18 cellular contexts compared by ENCODE assay signal in genomic region chr7:155358948-155359712, GRCh38.
DNase-seq lines count a peak whose midpoint lies in the region; ATAC-seq and TF ChIP-seq lines count a peak whose summit lies in the region.
"Had no signal": no experiment of that assay in that cellular context is flagged by ENCODE, and none has a peak within 500 bp of the region (broad histone marks: within the 10 kb centered on the region; RNA-seq: fewer than 3 reads in every experiment).

No MANE protein-coding gene starts in this region.

- no peak overlapping the region for H2AFZ ChIP-seq in GM23338

- DNase-seq in GM23338 (ENCODE audit: low spot score) (no peak), chondrocyte (ENCODE audit: low spot score) (peak; percentile 53), left lung (peak; percentile 19 to 45), upper lobe of right lung (peak; percentile 23), NCI-H345 (lab: John Stamatoyannopoulos, UW) (no peak), NCI-H1105 treated with DMSO at 0.1 percent for 48 hours (lab: John Stamatoyannopoulos, UW) (no peak)
- DNase-seq: ACHN, Karpas-422, NCI-H1694 treated with DMSO at 0.1 percent for 48 hours, NCI-H2081 treated with DMSO at 0.1 percent for 48 hours, NCI-H2171 treated with DMSO at 0.1 percent for 48 hours, NCI-H446, NCI-H526, OCI-M1, SJCRH30 had no signal

- no peak overlapping the region for H3K4me2 ChIP-seq in GM23338

- H3K36me3 Mint-ChIP-seq in GM23338 (ENCODE audit: low read depth) (no peaks in the 10 kb centered on the region; the same call in 2 of the 3 replicates), chondrocyte (ENCODE audit: low read depth) (no peaks in the 10 kb centered on the region)

- peaks cover 15% of the 10 kb centered on the region for H3K4me1 Mint-ChIP-seq in GM23338
- no peaks in the 10 kb centered on the region for H3K4me1 Mint-ChIP-seq in chondrocyte (ENCODE audit: low read depth)

- no peaks in the 10 kb centered on the region for H3K79me2 ChIP-seq in GM23338 (replicated peaks; ENCODE audit: insufficient read depth)

- peaks cover 8% of the 10 kb centered on the region for H3K9me3 Mint-ChIP-seq in GM23338
- H3K9me3 Mint-ChIP-seq in chondrocyte (ENCODE audit: low read depth), result no peaks in the 10 kb centered on the region

- ATAC-seq in GM23338, result peak; percentile 26; the same call in 1 of the 3 replicates
- ATAC-seq in left lung, result no peak
- ATAC-seq in upper lobe of right lung, result no peak
- no peak for ATAC-seq in GM21528 (IDR thresholded peaks at IDR 0.05; ENCODE audit: low FRiP score, unreplicated experiment)
- ATAC-seq: HCT116 had no signal

- H3K27me3 ChIP-seq in GM23338 (ENCODE audit: insufficient read depth) (no peaks in the 10 kb centered on the region), left lung (peaks cover 0 to 89% of the 10 kb centered on the region in 2 donors), upper lobe of right lung (peaks cover 63% of the 10 kb centered on the region)

- TF ChIP-seq CTCF in GM23338 (conservative IDR thresholded peaks at IDR 0.05; ENCODE audit: low read depth in 2 of 2) (no peak), chondrocyte (IDR thresholded peaks at IDR 0.05) (no peak), left lung (IDR thresholded peaks at IDR 0.05) (no peak), upper lobe of right lung (IDR thresholded peaks at IDR 0.05) (no peak)

- no peaks in the 10 kb centered on the region for H3F3A ChIP-seq in GM23338 (replicated peaks; ENCODE audit: low read depth)

- H3K27ac Mint-ChIP-seq in GM23338, result no peak overlapping the region
- no peak overlapping the region for H3K27ac Mint-ChIP-seq in chondrocyte (ENCODE audit: unreplicated experiment)

- H3K4me3 Mint-ChIP-seq in GM23338, result no peak overlapping the region
- no peak overlapping the region for H3K4me3 Mint-ChIP-seq in chondrocyte (ENCODE audit: unreplicated experiment)

- no peak overlapping the region for H3K4me3 ChIP-seq in GM23338
- H3K4me3 ChIP-seq in left lung, result no peak overlapping the region
- H3K4me3 ChIP-seq in upper lobe of right lung, result no peak overlapping the region
- H3K4me3 ChIP-seq: SJCRH30 had no signal

- H3K4me1 ChIP-seq in GM23338 (ENCODE audit: insufficient read depth) (no peaks in the 10 kb centered on the region), left lung (peaks cover 0 to 29% of the 10 kb centered on the region in 2 donors), upper lobe of right lung (no peaks in the 10 kb centered on the region)
- H3K4me1 ChIP-seq: SJCRH30 had no signal

- H3K36me3 ChIP-seq in GM23338 (ENCODE audit: insufficient read depth), result no peaks in the 10 kb centered on the region
- no peaks in the 10 kb centered on the region for H3K36me3 ChIP-seq in left lung
- no peaks in the 10 kb centered on the region for H3K36me3 ChIP-seq in upper lobe of right lung
- H3K36me3 ChIP-seq: SJCRH30 had no signal

- H3K27me3 Mint-ChIP-seq in GM23338 (ENCODE audit: insufficient read depth, low read depth, poor library complexity), result peaks cover 33% of the 10 kb centered on the region
- peaks cover 83% of the 10 kb centered on the region for H3K27me3 Mint-ChIP-seq in chondrocyte (ENCODE audit: low read depth)

- H3K27ac ChIP-seq in GM23338 (ENCODE audit: low read depth) (no peak overlapping the region), left lung (no peak overlapping the region), upper lobe of right lung (no peak overlapping the region)
- H3K27ac ChIP-seq: C4-2B, SJCRH30 had no signal

- H3K9me2 ChIP-seq in GM23338 (ENCODE audit: insufficient read depth), result no peaks in the 10 kb centered on the region

- H4K20me1 ChIP-seq in GM23338 (replicated peaks; ENCODE audit: insufficient read depth), result no peaks in the 10 kb centered on the region

- no peaks in the 10 kb centered on the region for H3K9me3 ChIP-seq in left lung
- H3K9me3 ChIP-seq in upper lobe of right lung, result no peaks in the 10 kb centered on the region
- H3K9me3 ChIP-seq: SJCRH30 had no signal

- intact Hi-C loops in left lung (cut with DNase I) (no loop called here), upper lobe of right lung (cut with DNase I) (no loop called here)

TF ChIP-seq in GM23338, 12 proteins besides CTCF, POLR2A, EP300 and RAD21:
- no peak for TF ChIP-seq EZH2 (IDR thresholded peaks at IDR 0.05; ENCODE audit: low read depth, unreplicated experiment)
- TF ChIP-seq ZNF114 (CRISPR knock-in tag; IDR thresholded peaks at IDR 0.05), result no peak
- TF ChIP-seq POLR2AphosphoS5 (IDR thresholded peaks at IDR 0.05; ENCODE audit: low read depth), result no peak

Comparison
In these comparisons a context has a peak if more than half of its experiments do, and no peak if none do; other contexts are left out.
1. DNase-seq: peak in chondrocyte (single experiment), left lung (2 of 2) and upper lobe of right lung (single experiment); none in GM23338 (single experiment), NCI-H345 (single experiment) and NCI-H1105 treated with DMSO at 0.1 percent for 48 hours (single experiment).